Comparison of ENCODE assay signal across 14 cellular contexts in genomic region chr4:8310306-8310705, GRCh38. TPM values are rescaled to one million over a fixed set of nuclear protein-coding genes. Genes with fewer than 3 reads are reported as not detected.
"Had no signal": no experiment of that assay in that cellular context is flagged by ENCODE, and none has a peak within 500 bp of the region (broad histone marks: within the 10 kb centered on the region; RNA-seq: fewer than 3 reads in every experiment).

No MANE protein-coding gene starts in this region.

- ATAC-seq: activated CD8-positive, alpha-beta memory T cell treated with anti-CD3 and anti-CD28 coated beads, Interleukin-2, amount 10 ng/mL, durations not matched to agents 7 days and 5 days; activated T-cell treated with anti-CD3 and anti-CD28 coated beads, Interleukin-2, amount 50 U/mL, for 72 hours; effector memory CD8-positive, alpha-beta T cell; stimulated activated naive CD8-positive, alpha-beta T cell treated with anti-CD3 and anti-CD28 coated beads, Interleukin-15, amount 100 ng/mL, for 72 hours; T-cell had no signal

- H3K27me3 ChIP-seq: heart left ventricle had no signal

- H3K27ac ChIP-seq: epithelial cell of prostate had no signal

- H3K9me3 ChIP-seq: SK-N-SH had no signal

- DNase-seq: activated CD4-positive, alpha-beta memory T cell treated with anti-CD3 and anti-CD28 coated beads for 36 hours; activated CD8-positive, alpha-beta memory T cell treated with anti-CD3 and anti-CD28 coated beads, Interleukin-2, amount 10 ng/mL, durations not matched to agents 7 days and 5 days; activated naive CD8-positive, alpha-beta T cell treated with anti-CD3 and anti-CD28 coated beads, Interleukin-2, amount 10 ng/mL, durations not matched to agents 7 days and 5 days; activated T-cell treated with anti-CD3 and anti-CD28 coated beads, Interleukin-2, amount 50 U/mL, for 72 hours; anterior cingulate cortex; cerebellar nuclear complex; effector memory CD8-positive, alpha-beta T cell; foreskin melanocyte; SK-N-SH; stimulated activated naive CD8-positive, alpha-beta T cell treated with anti-CD3 and anti-CD28 coated beads, Interleukin-15, amount 100 ng/mL, for 72 hours; T1000 had no signal

- H3K4me3 ChIP-seq: heart left ventricle had no signal

RNA-seq across cellular contexts. Expression of gene HTRA3, which starts 40.8 kb away (rescaled TPM):
- total RNA-seq: activated CD4-positive, alpha-beta memory T cell treated with anti-CD3 and anti-CD28 coated beads for 36 hours; activated CD8-positive, alpha-beta memory T cell treated with anti-CD3 and anti-CD28 coated beads, Interleukin-2, amount 10 ng/mL, durations not matched to agents 7 days and 5 days; activated naive CD8-positive, alpha-beta T cell treated with anti-CD3 and anti-CD28 coated beads, Interleukin-2, amount 10 ng/mL, durations not matched to agents 7 days and 5 days; activated T-cell treated with anti-CD3 and anti-CD28 coated beads, Interleukin-2, amount 50 U/mL, for 72 hours had no signal
